9 cellular contexts compared by ENCODE assay signal in the genomic region with DNA sequence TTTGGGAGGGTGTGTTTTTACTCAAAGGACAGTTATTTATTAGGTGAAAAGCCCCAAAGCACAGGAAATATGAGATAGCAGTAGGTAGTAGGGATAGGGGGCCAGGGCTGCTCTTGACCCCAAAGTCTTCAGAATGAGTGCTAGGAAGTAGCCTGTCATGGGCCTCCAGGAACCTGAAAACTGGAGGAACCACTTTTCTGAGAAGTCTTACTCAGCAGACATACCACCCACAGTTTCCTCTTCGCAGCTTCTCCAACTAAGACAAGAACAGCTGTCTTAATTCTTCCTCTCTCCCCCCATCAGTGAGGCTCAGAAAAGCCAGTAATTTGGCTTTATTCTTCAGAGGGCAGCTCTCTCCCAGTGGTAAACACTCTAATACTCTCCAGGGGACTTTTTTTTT.
DNase-seq lines count a peak whose midpoint lies in the region; ATAC-seq and TF ChIP-seq lines count a peak whose summit lies in the region.
"Had no signal": no experiment of that assay in that cellular context is flagged by ENCODE, and none has a peak within 500 bp of the region (broad histone marks: within the 10 kb centered on the region; RNA-seq: fewer than 3 reads in every experiment).

No MANE protein-coding gene starts in this region.

- H3K27me3 Mint-ChIP-seq in CD8-positive, alpha-beta T cell (ENCODE audit: low read depth) = no peaks in the 10 kb centered on the region

- POLR2A ChIA-PET in CD8-positive, alpha-beta T cell (lab: Charles Lee) = interaction anchor here (0.6 kb wide), 1 partner anchor 1972 kb away, joined by 3 read pairs; no protein-coding TSS in a partner anchor

- ATAC-seq in CD8-positive, alpha-beta T cell = no peak
- ATAC-seq in GM19452 (IDR thresholded peaks at IDR 0.05; ENCODE audit: unreplicated experiment) = peak; percentile 81
- peak; percentile 68 for ATAC-seq in HG03469 (IDR thresholded peaks at IDR 0.05; ENCODE audit: unreplicated experiment)
- peak; percentile 70 to 71 for ATAC-seq in lower lobe of right lung
- peak; percentile 34 to 69 for ATAC-seq in upper lobe of left lung (ENCODE audit: low FRiP score in 2 of 2)

- no peaks in the 10 kb centered on the region for H3K36me3 ChIP-seq in CD8-positive, alpha-beta T cell (ENCODE audit: insufficient read depth, low read length)
- H3K36me3 ChIP-seq in lower lobe of right lung (no peaks in the 10 kb centered on the region), upper lobe of left lung (no peaks in the 10 kb centered on the region)
- H3K36me3 ChIP-seq: cardiac muscle cell had no signal

- H3K9me3 Mint-ChIP-seq in CD8-positive, alpha-beta T cell = no peaks in the 10 kb centered on the region

- intact Hi-C loops in CD8-positive, alpha-beta T cell (cut with DNase I, micrococcal nuclease) = no loop called here
- intact Hi-C loops in lower lobe of right lung (cut with DNase I) = no loop called here

- CTCF ChIA-PET in CD8-positive, alpha-beta T cell (lab: Charles Lee) = no interaction called here

- no peak for DNase-seq in CD8-positive, alpha-beta T cell
- DNase-seq in activated T-cell treated with anti-CD3 and anti-CD28 coated beads, Interleukin-2, amount 50 U/mL, for 48 hours = peak; percentile 46 to 58
- no peak for DNase-seq in lower lobe of right lung
- peak in 1 of 2 donors; percentile 64 for DNase-seq in upper lobe of left lung
- DNase-seq in NCI-H2029 (lab: John Stamatoyannopoulos, UW) = no peak
- no peak for DNase-seq in dedifferentiated amniotic fluid mesenchymal stem cell (ENCODE audit: extremely low spot score)

- no peaks in the 10 kb centered on the region for H3K36me3 Mint-ChIP-seq in CD8-positive, alpha-beta T cell

- no peak for TF ChIP-seq EP300 in upper lobe of left lung (IDR thresholded peaks at IDR 0.05)

- H3K4me1 ChIP-seq in CD8-positive, alpha-beta T cell (ENCODE audit: insufficient read depth, low read length) = peaks cover 14% of the 10 kb centered on the region
- H3K4me1 ChIP-seq in lower lobe of right lung (peaks cover 25% of the 10 kb centered on the region), upper lobe of left lung (peaks cover 16 to 35% (median 24%) of the 10 kb centered on the region in 4 donors)

- H3K4me3 Mint-ChIP-seq in CD8-positive, alpha-beta T cell = no peak overlapping the region

- H3K9me3 ChIP-seq in CD8-positive, alpha-beta T cell (ENCODE audit: low read length) = no peaks in the 10 kb centered on the region
- H3K9me3 ChIP-seq in lower lobe of right lung = no peaks in the 10 kb centered on the region
- no peaks in the 10 kb centered on the region for H3K9me3 ChIP-seq in upper lobe of left lung

- peaks cover 27% of the 10 kb centered on the region for H3K4me1 Mint-ChIP-seq in CD8-positive, alpha-beta T cell (ENCODE audit: low read depth)

- peak overlapping the region; percentile 71 for H3K27ac Mint-ChIP-seq in CD8-positive, alpha-beta T cell

- no peak for TF ChIP-seq CTCF in CD8-positive, alpha-beta T cell (IDR thresholded peaks at IDR 0.05)
- TF ChIP-seq CTCF in lower lobe of right lung (IDR thresholded peaks at IDR 0.05) = no peak
- TF ChIP-seq CTCF in upper lobe of left lung (IDR thresholded peaks at IDR 0.05) = no peak

- H3K4me3 ChIP-seq in CD8-positive, alpha-beta T cell (ENCODE audit: low read depth, low read length) = no peak overlapping the region
- H3K4me3 ChIP-seq in lower lobe of right lung = no peak overlapping the region
- H3K4me3 ChIP-seq in upper lobe of left lung = no peak overlapping the region
- H3K4me3 ChIP-seq: cardiac muscle cell had no signal

- WGBS in upper lobe of left lung, 2 donors = 9 to 13% methylated on average over 1 of the region's 1 CpG

- no peaks in the 10 kb centered on the region for H3K27me3 ChIP-seq in CD8-positive, alpha-beta T cell (ENCODE audit: insufficient read depth, low read length)
- H3K27me3 ChIP-seq in lower lobe of right lung (ENCODE audit: low read depth) = no peaks in the 10 kb centered on the region
- no peaks in the 10 kb centered on the region for H3K27me3 ChIP-seq in upper lobe of left lung
- H3K27me3 ChIP-seq: cardiac muscle cell had no signal

- no peak overlapping the region for H3K27ac ChIP-seq in CD8-positive, alpha-beta T cell (ENCODE audit: low read depth, low read length)
- H3K27ac ChIP-seq in lower lobe of right lung (peak overlapping the region; percentile 57), upper lobe of left lung (peak overlapping the region; percentile 31 to 73 (median 61))
- H3K27ac ChIP-seq: cardiac muscle cell had no signal

- TF ChIP-seq POLR2A in upper lobe of left lung (IDR thresholded peaks at IDR 0.05) = no peak

Comparison
In these comparisons a context has a peak if more than half of its experiments do, and no peak if none do; other contexts are left out.
1. DNase-seq: peak in activated T-cell treated with anti-CD3 and anti-CD28 coated beads, Interleukin-2, amount 50 U/mL, for 48 hours (2 of 2); none in CD8-positive, alpha-beta T cell (0 of 7), lower lobe of right lung (single experiment), NCI-H2029 (single experiment) and dedifferentiated amniotic fluid mesenchymal stem cell (single experiment).